Comparison of ENCODE assay signal across 19 cellular contexts in genomic region chr4:176435891-176436499, GRCh38.
DNase-seq lines count a peak whose midpoint lies in the region; ATAC-seq and TF ChIP-seq lines count a peak whose summit lies in the region.
"Had no signal": no experiment of that assay in that cellular context is flagged by ENCODE, and none has a peak within 500 bp of the region (broad histone marks: within the 10 kb centered on the region; RNA-seq: fewer than 3 reads in every experiment).

No MANE protein-coding gene starts in this region.

- H3K27ac ChIP-seq in AG04450 (ENCODE audit: low read depth, low read length) = no peak overlapping the region
- H3K27ac ChIP-seq: suprapubic skin had no signal

- H3K36me3 Mint-ChIP-seq in activated CD8-positive, alpha-beta memory T cell treated with anti-CD3 and anti-CD28 coated beads, Interleukin-2, amount 10 ng/mL, durations not matched to agents 7 days and 5 days = no peaks in the 10 kb centered on the region

- POLR2A ChIA-PET in AG04450 (lab: Yijun Ruan, JAX) = no interaction called here

- H3K4me3 ChIP-seq in AG04450 (ENCODE audit: low read depth, low read length) (no peak overlapping the region), astrocyte of the cerebellum (ENCODE audit: low read depth, low read length) (no peak overlapping the region)
- H3K4me3 ChIP-seq: GM23338, suprapubic skin had no signal

- peaks cover 6% of the 10 kb centered on the region for H3K4me1 Mint-ChIP-seq in activated CD8-positive, alpha-beta memory T cell treated with anti-CD3 and anti-CD28 coated beads, Interleukin-2, amount 10 ng/mL, durations not matched to agents 7 days and 5 days
- H3K4me1 Mint-ChIP-seq: GM23338 had no signal

- H3K9me3 Mint-ChIP-seq in activated CD8-positive, alpha-beta memory T cell treated with anti-CD3 and anti-CD28 coated beads, Interleukin-2, amount 10 ng/mL, durations not matched to agents 7 days and 5 days (ENCODE audit: low read depth) = no peaks in the 10 kb centered on the region
- H3K9me3 Mint-ChIP-seq: GM23338 had no signal

- ATAC-seq in GM18517 (IDR thresholded peaks at IDR 0.05; ENCODE audit: unreplicated experiment) (peak; percentile 17), GM18511 (IDR thresholded peaks at IDR 0.05; ENCODE audit: unreplicated experiment) (no peak)
- ATAC-seq in activated CD8-positive, alpha-beta memory T cell treated with anti-CD3 and anti-CD28 coated beads, Interleukin-2, amount 10 ng/mL, durations not matched to agents 7 days and 5 days = no peak
- ATAC-seq: GM23338 had no signal

- no peaks in the 10 kb centered on the region for H3K27me3 ChIP-seq in AG04450 (ENCODE audit: control insufficient read depth, insufficient read depth, low read length)
- H3K27me3 ChIP-seq: suprapubic skin had no signal

- intact Hi-C loops in head of caudate nucleus (cut with DNase I) = no loop called here

- no peaks in the 10 kb centered on the region for H3K27me3 Mint-ChIP-seq in activated CD8-positive, alpha-beta memory T cell treated with anti-CD3 and anti-CD28 coated beads, Interleukin-2, amount 10 ng/mL, durations not matched to agents 7 days and 5 days

- in situ Hi-C loops in astrocyte of the cerebellum (cut with HindIII; ENCODE audit: low sequenced_read_pairs) = no loop called here

- H3K9me3 ChIP-seq in AG04450 (ENCODE audit: control insufficient read depth, insufficient read depth, low read length) = no peaks in the 10 kb centered on the region
- H3K9me3 ChIP-seq: suprapubic skin had no signal

- TF ChIP-seq CTCF in AG04450 (IDR thresholded peaks at IDR 0.05; ENCODE audit: low read depth, low read length) = no peak
- TF ChIP-seq CTCF in astrocyte of the cerebellum (IDR thresholded peaks at IDR 0.05; ENCODE audit: low read depth, low read length, missing control alignments) = no peak

- CTCF ChIA-PET in AG04450 (lab: Charles Lee) = no interaction called here
- CTCF ChIA-PET in activated CD8-positive, alpha-beta memory T cell treated with anti-CD3 and anti-CD28 coated beads, Interleukin-2, amount 10 ng/mL, durations not matched to agents 7 days and 5 days (lab: Charles Lee) = no interaction called here

- peak; percentile 8 for DNase-seq in AG04450 (ENCODE audit: low read depth, low spot score)
- DNase-seq in astrocyte of the cerebellum (ENCODE audit: low read depth) = peak; percentile 85
- peak in 24 of 42 donors; percentile 1 to 54 (median 23) for DNase-seq in head of caudate nucleus
- DNase-seq in HPDE6-E6E7 (ENCODE audit: extremely low spot score) = no peak
- no peak for DNase-seq in activated CD8-positive, alpha-beta memory T cell treated with anti-CD3 and anti-CD28 coated beads, Interleukin-2, amount 10 ng/mL, durations not matched to agents 7 days and 5 days
- DNase-seq in DMS 273 (lab: John Stamatoyannopoulos, UW; ENCODE audit: unreplicated experiment) = no peak
- DNase-seq: activated CD4-positive, CD25-positive, alpha-beta regulatory T cell; amniotic stem cell; GF-D8; NCI-H1105 treated with DMSO at 0.1 percent for 48 hours; NCI-H2171; NCI-H82; small intestine; stimulated activated CD4-positive, alpha-beta T cell treated with anti-CD3 and anti-CD28 coated beads, Interleukin-4, amount 100 ng/mL, for 4 hours; stimulated activated CD8-positive, alpha-beta memory T cell treated with anti-CD3 and anti-CD28 coated beads, Interleukin-4, amount 100 ng/mL, for 48 hours had no signal

- H3K4me3 Mint-ChIP-seq in activated CD8-positive, alpha-beta memory T cell treated with anti-CD3 and anti-CD28 coated beads, Interleukin-2, amount 10 ng/mL, durations not matched to agents 7 days and 5 days = no peak overlapping the region
- H3K4me3 Mint-ChIP-seq: GM23338 had no signal

- H3K27ac Mint-ChIP-seq in activated CD8-positive, alpha-beta memory T cell treated with anti-CD3 and anti-CD28 coated beads, Interleukin-2, amount 10 ng/mL, durations not matched to agents 7 days and 5 days = no peak overlapping the region
- H3K27ac Mint-ChIP-seq: GM23338 had no signal

Comparison
In these comparisons a context has a peak if more than half of its experiments do, and no peak if none do; other contexts are left out.
1. DNase-seq: peak in AG04450 (single experiment), astrocyte of the cerebellum (single experiment) and head of caudate nucleus (24 of 42); none in HPDE6-E6E7 (single experiment), activated CD8-positive, alpha-beta memory T cell treated with anti-CD3 and anti-CD28 coated beads, Interleukin-2, amount 10 ng/mL, durations not matched to agents 7 days and 5 days (single experiment) and DMS 273 (single experiment).